20 cellular contexts compared by ENCODE assay signal in genomic region chr1:30054126-30054525, GRCh38.
A peak's percentile ranks its signal among the peaks of the same experiment; 100 is the strongest.
DNase-seq lines count a peak whose midpoint lies in the region; ATAC-seq, FAIRE-seq and TF ChIP-seq lines count a peak whose summit lies in the region.
"Had no signal": no experiment of that assay in that cellular context is flagged by ENCODE, and none has a peak within 500 bp of the region (broad histone marks: within the 10 kb centered on the region; RNA-seq: fewer than 3 reads in every experiment).

No MANE protein-coding gene starts in this region.

- POLR2A ChIA-PET in H1 (lab: Charles Lee; ENCODE audit: partially characterized antibody), result no interaction called here

- H3K36me3 ChIP-seq in H1 (ENCODE audit: control insufficient read depth in 2 of 4, insufficient read depth in 4 of 4, low read length in 3 of 4), result no peaks in the 10 kb centered on the region
- no peaks in the 10 kb centered on the region for H3K36me3 ChIP-seq in neural progenitor cell
- H3K36me3 ChIP-seq: BE2C had no signal

- H3K9ac ChIP-seq in H1 (replicated peaks in 1 of 4; ENCODE audit: extremely low read depth in 1 of 4, low read depth in 3 of 4, low read length in 3 of 4) (no peak overlapping the region), neural progenitor cell (no peak overlapping the region)

- no peak overlapping the region for H4K5ac ChIP-seq in H1 (ENCODE audit: insufficient read length, low read depth, low read length)

- no peaks in the 10 kb centered on the region for H3K9me3 ChIP-seq in H1 (ENCODE audit: insufficient read depth in 2 of 2, low read depth in 1 of 2, low read length in 1 of 2)
- no peaks in the 10 kb centered on the region for H3K9me3 ChIP-seq in neural progenitor cell (ENCODE audit: low read depth)
- H3K9me3 ChIP-seq: BE2C had no signal

- H2BK15ac ChIP-seq in H1 (ENCODE audit: low read length), result no peak overlapping the region

- no peak overlapping the region for H3K14ac ChIP-seq in H1 (ENCODE audit: insufficient read length)

- ATAC-seq in natural killer cell treated with Interleukin-12 subunit alpha and Interleukin-12 subunit beta and Interleukin-15 and Interleukin-18, amount 100 ng/mL, for 72 hours, result no peak
- ATAC-seq in natural killer cell, result no peak
- no peak for ATAC-seq in GM19463 (IDR thresholded peaks at IDR 0.05; ENCODE audit: unreplicated experiment)

- no peaks in the 10 kb centered on the region for H3F3A ChIP-seq in neural progenitor cell (ENCODE audit: low read depth)

- H3K4me1 ChIP-seq in H1 (replicated peaks in 1 of 4; ENCODE audit: control insufficient read depth in 3 of 4, insufficient read depth in 4 of 4, low read length in 3 of 4) (peaks cover 0 to 8% (median 6%) of the 10 kb centered on the region in 4 experiments; a peak in 4 of 7 replicates), neural progenitor cell (no peaks in the 10 kb centered on the region)
- H3K4me1 ChIP-seq: BE2C had no signal

- no peak overlapping the region for H3K27ac Mint-ChIP-seq in natural killer cell treated with Interleukin-12 subunit alpha and Interleukin-12 subunit beta and Interleukin-15 and Interleukin-18, amount 100 ng/mL, for 72 hours
- H3K27ac Mint-ChIP-seq in natural killer cell (no peak overlapping the region), neural progenitor cell (no peak overlapping the region)
- H3K27ac Mint-ChIP-seq: CD4-positive, CD25-positive, alpha-beta regulatory T cell; CD8-positive, alpha-beta memory T cell had no signal

- no peaks in the 10 kb centered on the region for H3K4me1 Mint-ChIP-seq in natural killer cell treated with Interleukin-12 subunit alpha and Interleukin-12 subunit beta and Interleukin-15 and Interleukin-18, amount 100 ng/mL, for 72 hours (ENCODE audit: low read depth in 2 of 2)
- H3K4me1 Mint-ChIP-seq in natural killer cell, result no peaks in the 10 kb centered on the region
- H3K4me1 Mint-ChIP-seq in neural progenitor cell, result peaks cover 7% of the 10 kb centered on the region
- H3K4me1 Mint-ChIP-seq: CD4-positive, CD25-positive, alpha-beta regulatory T cell; CD8-positive, alpha-beta memory T cell had no signal

- no peak overlapping the region for H2BK20ac ChIP-seq in H1 (ENCODE audit: low read length)

- H3K79me1 ChIP-seq in H1 (ENCODE audit: low read depth, low read length), result no peaks in the 10 kb centered on the region

- no peak overlapping the region for H2BK5ac ChIP-seq in H1 (ENCODE audit: low read depth, low read length)

- H3K27me3 Mint-ChIP-seq in natural killer cell treated with Interleukin-12 subunit alpha and Interleukin-12 subunit beta and Interleukin-15 and Interleukin-18, amount 100 ng/mL, for 72 hours, result peaks cover 39 to 72% of the 10 kb centered on the region in 2 donors
- H3K27me3 Mint-ChIP-seq in natural killer cell (ENCODE audit: low read depth in 2 of 2), result peaks cover 37 to 62% of the 10 kb centered on the region in 2 donors
- no peaks in the 10 kb centered on the region for H3K27me3 Mint-ChIP-seq in neural progenitor cell (ENCODE audit: insufficient read depth, low read depth)

- H3K79me2 ChIP-seq in H1 (ENCODE audit: control insufficient read depth in 1 of 2, insufficient read depth in 2 of 2, low read length in 2 of 2), result no peaks in the 10 kb centered on the region
- no peaks in the 10 kb centered on the region for H3K79me2 ChIP-seq in neural progenitor cell (ENCODE audit: low read depth)

- CTCF ChIA-PET in H1 (lab: Charles Lee; ENCODE audit: partially characterized antibody), result interaction anchor here (0.7 kb wide), 1 partner anchor 1418 kb away, joined by 3 read pairs; no protein-coding TSS in a partner anchor

- intact Hi-C loops in natural killer cell (cut with micrococcal nuclease), result no loop called here

- no peak for TF ChIP-seq RAD21 in H1 (IDR thresholded peaks at IDR 0.05 in 1 of 2, conservative IDR thresholded peaks at IDR 0.05 in 1 of 2; ENCODE audit: low read depth in 2 of 2, low read length in 2 of 2)

- TF ChIP-seq CTCF in natural killer cell (IDR thresholded peaks at IDR 0.05) (no peak), H1 (IDR thresholded peaks at IDR 0.05; ENCODE audit: control extremely low read depth in 1 of 3, insufficient read depth in 1 of 3, low read depth in 1 of 3, low read length in 3 of 3) (no peak), neural progenitor cell (IDR thresholded peaks at IDR 0.05) (no peak)

- H2AFZ ChIP-seq in H1 (ENCODE audit: low read length) (peak overlapping the region; percentile 28; the same call in 1 of the 2 replicates), neural progenitor cell (replicated peaks) (no peak overlapping the region)

- no peak overlapping the region for H2BK120ac ChIP-seq in H1 (replicated peaks; ENCODE audit: low read depth, low read length)

- no peak overlapping the region for H3K23ac ChIP-seq in H1 (ENCODE audit: insufficient read length)

- H3K4me2 ChIP-seq in H1 (ENCODE audit: insufficient read depth in 1 of 2, low read depth in 2 of 2, low read length in 2 of 2) (peak overlapping the region in 1 of 2 experiments; percentile 17; a peak in 1 of 4 replicates), neural progenitor cell (no peak overlapping the region)

- no peak overlapping the region for H3K56ac ChIP-seq in H1 (replicated peaks; ENCODE audit: insufficient read length, low read depth, low read length)

- no peak overlapping the region for H3K18ac ChIP-seq in H1 (ENCODE audit: extremely low read depth, low read length)

- no peak for TF ChIP-seq EP300 in H1 (IDR thresholded peaks at IDR 0.05; ENCODE audit: borderline replicate concordance in 1 of 2, low read depth in 2 of 2, low read length in 2 of 2)

- no peak overlapping the region for H3K4me3 Mint-ChIP-seq in natural killer cell treated with Interleukin-12 subunit alpha and Interleukin-12 subunit beta and Interleukin-15 and Interleukin-18, amount 100 ng/mL, for 72 hours
- H3K4me3 Mint-ChIP-seq in natural killer cell, result no peak overlapping the region
- H3K4me3 Mint-ChIP-seq in neural progenitor cell, result no peak overlapping the region
- H3K4me3 Mint-ChIP-seq: CD4-positive, CD25-positive, alpha-beta regulatory T cell; CD8-positive, alpha-beta memory T cell had no signal

- 42% methylated on average over 1 of the region's 1 CpG; no CpG with 5 or more reads in 1 of the 2 experiments for WGBS in H1 (ENCODE audit: extremely low coverage in 1 of 2, insufficient coverage in 1 of 2, insufficient read length in 1 of 2, insufficient replicate concordance in 2 of 2, low coverage in 1 of 2, low lambda C conversion rate in 2 of 2, missing lambda C conversion rate in 1 of 2), 2 experiments

- no peak overlapping the region for H3K27ac ChIP-seq in H1 (ENCODE audit: low read depth, low read length)
- H3K27ac ChIP-seq in neural progenitor cell, result no peak overlapping the region
- H3K27ac ChIP-seq: HL-60 had no signal

- H3K4ac ChIP-seq in H1 (replicated peaks; ENCODE audit: insufficient read length, low read depth, low read length), result no peak overlapping the region

- DNase-seq in natural killer cell treated with Interleukin-12 subunit alpha and Interleukin-12 subunit beta and Interleukin-15 and Interleukin-18, amount 100 ng/mL, for 72 hours (ENCODE audit: low spot score), result peak; percentile 39
- no peak for DNase-seq in natural killer cell
- DNase-seq in H1 (ENCODE audit: low read depth in 1 of 2, low spot score in 2 of 2), result no peak
- DNase-seq in iPS-NIHi11 (ENCODE audit: low spot score), result peak; percentile 39
- DNase-seq in neural progenitor cell (ENCODE audit: low spot score), result peak; percentile 8
- no peak for DNase-seq in AG08396 (ENCODE audit: low spot score)
- DNase-seq in NCI-H2227 (lab: John Stamatoyannopoulos, UW; ENCODE audit: unreplicated experiment), result no peak
- DNase-seq: BE2C; C1 segment of cervical spinal cord; CD4-positive, CD25-positive, alpha-beta regulatory T cell; CD8-positive, alpha-beta memory T cell; COR-L47; DMS 273 treated with DMSO at 0.1 percent for 48 hours; DMS53; DND-41; HCEC 1CT had no signal

- no peak overlapping the region for H4K91ac ChIP-seq in H1 (replicated peaks; ENCODE audit: insufficient read length, low read length)

- no peaks in the 10 kb centered on the region; a peak in 1 of 7 replicates for H3K27me3 ChIP-seq in H1 (replicated peaks in 1 of 4; ENCODE audit: control insufficient read depth in 3 of 4, extremely low read depth in 1 of 4, insufficient read depth in 3 of 4, low read length in 3 of 4)
- no peaks in the 10 kb centered on the region for H3K27me3 ChIP-seq in neural progenitor cell

- H4K8ac ChIP-seq in H1 (ENCODE audit: extremely low read depth, insufficient read depth, low read length), result no peak overlapping the region

- no peaks in the 10 kb centered on the region for H3K9me3 Mint-ChIP-seq in natural killer cell treated with Interleukin-12 subunit alpha and Interleukin-12 subunit beta and Interleukin-15 and Interleukin-18, amount 100 ng/mL, for 72 hours
- H3K9me3 Mint-ChIP-seq in natural killer cell (no peaks in the 10 kb centered on the region), neural progenitor cell (no peaks in the 10 kb centered on the region)
- H3K9me3 Mint-ChIP-seq: CD8-positive, alpha-beta memory T cell had no signal

- H3K4me3 ChIP-seq in H1 (ENCODE audit: extremely low read depth in 1 of 4, insufficient read depth in 2 of 4, low read depth in 3 of 4, low read length in 4 of 4) (no peak overlapping the region), neural progenitor cell (no peak overlapping the region)

- FAIRE-seq in H1 (lab: Jason Lieb, UNC), result no peak
- FAIRE-seq: G401.6, GM12891 had no signal

- H3K36me3 Mint-ChIP-seq in natural killer cell treated with Interleukin-12 subunit alpha and Interleukin-12 subunit beta and Interleukin-15 and Interleukin-18, amount 100 ng/mL, for 72 hours, result no peaks in the 10 kb centered on the region
- H3K36me3 Mint-ChIP-seq in natural killer cell (no peaks in the 10 kb centered on the region), neural progenitor cell (no peaks in the 10 kb centered on the region)
- H3K36me3 Mint-ChIP-seq: CD4-positive, CD25-positive, alpha-beta regulatory T cell; CD8-positive, alpha-beta memory T cell had no signal

- H3K23me2 ChIP-seq in H1 (ENCODE audit: low read depth, low read length), result no peaks in the 10 kb centered on the region

- H2BK12ac ChIP-seq in H1 (ENCODE audit: low read depth, low read length), result no peak overlapping the region

- no peak overlapping the region for H2AK5ac ChIP-seq in H1 (ENCODE audit: low read depth, low read length)

- H4K20me1 ChIP-seq in H1 (replicated peaks in 1 of 2; ENCODE audit: control insufficient read depth in 1 of 2, insufficient read depth in 2 of 2, low read length in 2 of 2), result no peaks in the 10 kb centered on the region
- no peaks in the 10 kb centered on the region for H4K20me1 ChIP-seq in neural progenitor cell (ENCODE audit: low read depth)

- no peak for TF ChIP-seq POLR2A in H1 (IDR thresholded peaks at IDR 0.05; ENCODE audit: control extremely low read depth in 1 of 2, low read depth in 2 of 2, low read length in 2 of 2)

TF ChIP-seq in H1, 55 proteins besides CTCF, POLR2A, EP300 and RAD21:
- TF ChIP-seq CHD1 (IDR thresholded peaks at IDR 0.05; ENCODE audit: low read depth, low read length) (no peak), MAFK (IDR thresholded peaks at IDR 0.05; ENCODE audit: low read depth, low read length) (no peak), ZNF274 (IDR thresholded peaks at IDR 0.05; ENCODE audit: borderline replicate concordance, extremely low read depth, low read length) (no peak)

Comparison
In these comparisons a context has a peak if more than half of its experiments do, and no peak if none do; other contexts are left out.
1. DNase-seq: peak in natural killer cell treated with Interleukin-12 subunit alpha and Interleukin-12 subunit beta and Interleukin-15 and Interleukin-18, amount 100 ng/mL, for 72 hours (single experiment), iPS-NIHi11 (single experiment) and neural progenitor cell (single experiment); none in natural killer cell (single experiment), H1 (0 of 2), AG08396 (single experiment) and NCI-H2227 (single experiment).